ENCODE assay signal across 9 cellular contexts in genomic region chr3:14410501-14411165, GRCh38. TPM values are rescaled to one million over a fixed set of nuclear protein-coding genes. Genes with fewer than 3 reads are reported as not detected.
A peak's percentile ranks its signal among the peaks of the same experiment; 100 is the strongest.
DNase-seq lines count a peak whose midpoint lies in the region; ATAC-seq and TF ChIP-seq lines count a peak whose summit lies in the region.
"Had no signal": no experiment of that assay in that cellular context is flagged by ENCODE, and none has a peak within 500 bp of the region (broad histone marks: within the 10 kb centered on the region; RNA-seq: fewer than 3 reads in every experiment).

No MANE protein-coding gene starts in this region.

- in situ Hi-C loops in gastrocnemius medialis (cut with MboI; ENCODE audit: low sequenced_read_pairs in 4 of 4), result no loop called here

- peaks cover 46% of the 10 kb centered on the region for H3K4me1 ChIP-seq in ACC112 (ENCODE audit: control insufficient read depth, insufficient read depth, low read length, unreplicated experiment)
- H3K4me1 ChIP-seq in gastrocnemius medialis, result peaks cover 47 to 71% of the 10 kb centered on the region in 2 donors
- peaks cover 35% of the 10 kb centered on the region for H3K4me1 ChIP-seq in suprapubic skin

- TF ChIP-seq CTCF in gastrocnemius medialis (IDR thresholded peaks at IDR 0.05 in 4 of 5, conservative IDR thresholded peaks at IDR 0.05 in 1 of 5) (no peak), suprapubic skin (IDR thresholded peaks at IDR 0.05) (no peak)

- intact Hi-C loops in gastrocnemius medialis (cut with DNase I; ENCODE audit: low total_unique reads), result no loop called here

- H3K27ac ChIP-seq in ACC112 (ENCODE audit: low read depth, low read length), result peak overlapping the region; percentile 89
- peak overlapping the region; percentile 45 to 97 (median 86) for H3K27ac ChIP-seq in gastrocnemius medialis
- no peak overlapping the region for H3K27ac ChIP-seq in suprapubic skin
- H3K27ac ChIP-seq: cardiac muscle cell had no signal

- DNase-seq in SIG-M5 (lab: John Stamatoyannopoulos, UW) (peak; percentile 53), erythroblast (lab: John Stamatoyannopoulos, UW) (peak; percentile 62 to 85), gastrocnemius medialis (peak; percentile 85 to 90), suprapubic skin (ENCODE audit: low spot score in 2 of 2) (no peak), NCI-H1092 treated with DMSO at 0.1 percent for 48 hours (lab: John Stamatoyannopoulos, UW) (no peak)

- H3K79me2 ChIP-seq in ACC112 (ENCODE audit: control insufficient read depth, insufficient read depth, low read length, unreplicated experiment), result peaks cover 31% of the 10 kb centered on the region

- ATAC-seq in GM21529 (IDR thresholded peaks at IDR 0.05; ENCODE audit: unreplicated experiment) (peak; percentile 55), gastrocnemius medialis (peak; percentile 87 to 89), HG03457 (IDR thresholded peaks at IDR 0.05; ENCODE audit: unreplicated experiment) (no peak)

- H3K9me3 ChIP-seq in gastrocnemius medialis, result no peaks in the 10 kb centered on the region
- H3K9me3 ChIP-seq in suprapubic skin, result no peaks in the 10 kb centered on the region

- peak; percentile 74 for TF ChIP-seq POLR2A in erythroblast (IDR thresholded peaks at IDR 0.05; ENCODE audit: low read length)
- peak; percentile 29 to 32 for TF ChIP-seq POLR2A in gastrocnemius medialis (IDR thresholded peaks at IDR 0.05)
- TF ChIP-seq POLR2A in suprapubic skin (IDR thresholded peaks at IDR 0.05), result no peak

- H3K36me3 ChIP-seq in ACC112 (ENCODE audit: insufficient read depth, low read length), result 0 out of 2 replicates have a peak, but pooled peaks cover 8% of the 10 kb centered on the region
- H3K36me3 ChIP-seq in gastrocnemius medialis, result peaks cover 0 to 1% of the 10 kb centered on the region in 2 donors
- H3K36me3 ChIP-seq in suprapubic skin, result peaks cover 14% of the 10 kb centered on the region
- H3K36me3 ChIP-seq: cardiac muscle cell had no signal

- H3K4me3 ChIP-seq in ACC112 (ENCODE audit: low read depth, low read length) (peak overlapping the region; percentile 24; the same call in 1 of the 2 replicates), gastrocnemius medialis (no peak overlapping the region), suprapubic skin (no peak overlapping the region)
- H3K4me3 ChIP-seq: cardiac muscle cell had no signal

- H2AFZ ChIP-seq in ACC112 (ENCODE audit: low read length, unreplicated experiment), result peak overlapping the region; percentile 30

- WGBS in suprapubic skin, result 58% methylated on average over 4 of the region's 6 CpGs

- TF ChIP-seq EP300 in suprapubic skin (IDR thresholded peaks at IDR 0.05), result no peak

- H3K27me3 ChIP-seq in ACC112 (ENCODE audit: insufficient read depth, low read length), result no peaks in the 10 kb centered on the region
- H3K27me3 ChIP-seq in gastrocnemius medialis, result no peaks in the 10 kb centered on the region
- no peaks in the 10 kb centered on the region for H3K27me3 ChIP-seq in suprapubic skin
- H3K27me3 ChIP-seq: cardiac muscle cell had no signal

RNA-seq across cellular contexts. Expression of gene SLC6A6, which starts 8.2 kb away (rescaled TPM):
- 100 to 1,000 TPM in 2 of 4 donors, 10 to 100 TPM in 2; 42.1 to 119 (median 88.7) TPM for total RNA-seq in gastrocnemius medialis
- 100 to 1,000 TPM in 2 of 4 donors, 10 to 100 TPM in 2; 85.4 to 149 (median 102) TPM for total RNA-seq in suprapubic skin

Comparison
In these comparisons a context has a peak if more than half of its experiments do, and no peak if none do; other contexts are left out.
1. DNase-seq: peak in SIG-M5 (single experiment), erythroblast (2 of 2) and gastrocnemius medialis (2 of 2); none in suprapubic skin (0 of 2) and NCI-H1092 treated with DMSO at 0.1 percent for 48 hours (single experiment).
2. POLR2A ChIP-seq: peak in erythroblast (single experiment) and gastrocnemius medialis (2 of 2); none in suprapubic skin (0 of 2).